Comparison of ENCODE assay signal across 10 cellular contexts in genomic region chr5:132778129-132778528, GRCh38. TPM values are rescaled to one million over a fixed set of nuclear protein-coding genes. Genes with fewer than 3 reads are reported as not detected.
DNase-seq lines count a peak whose midpoint lies in the region; ATAC-seq, FAIRE-seq and TF ChIP-seq lines count a peak whose summit lies in the region.
"Had no signal": no experiment of that assay in that cellular context is flagged by ENCODE, and none has a peak within 500 bp of the region (broad histone marks: within the 10 kb centered on the region; RNA-seq: fewer than 3 reads in every experiment).

No MANE protein-coding gene starts in this region.

- TF ChIP-seq POLR2A in GM12878 (IDR thresholded peaks at IDR 0.05; ENCODE audit: low read depth, low read length) (no peak), testis (IDR thresholded peaks at IDR 0.05) (no peak)

- in situ Hi-C loops in GM12878 (cut with MboI): no loop called here
- in situ Hi-C loops in ACHN (cut with HindIII; ENCODE audit: low pct_ligation_motif_present, low pct_unique_long_range_greater_than_20kb, low sequenced_read_pairs): no loop called here

- POLR2A ChIA-PET in GM12878 (lab: Charles Lee): interaction anchor here (0.5 to 7.2 kb wide), 11 partner anchors 12 to 114 kb away, joined by 3 to 56 read pairs (median 5); partner anchors contain the start of genes CCNI2 and KIF3A

- peaks cover 61% of the 10 kb centered on the region for H3K27me3 Mint-ChIP-seq in activated T-cell treated with anti-CD3 and anti-CD28 coated beads, Interleukin-2, amount 50 U/mL, for 72 hours (ENCODE audit: low read depth)
- H3K27me3 Mint-ChIP-seq in memory B cell: peaks cover 26% of the 10 kb centered on the region

- H2AFZ ChIP-seq in GM12878 (ENCODE audit: control insufficient read depth, low read depth, low read length): peak overlapping the region; percentile 97

- peak overlapping the region; percentile 43 to 89 for H3K4me3 Mint-ChIP-seq in activated T-cell treated with anti-CD3 and anti-CD28 coated beads, Interleukin-2, amount 50 U/mL, for 72 hours
- peak overlapping the region; percentile 84 for H3K4me3 Mint-ChIP-seq in memory B cell

- FAIRE-seq in GM12878 (lab: Jason Lieb, UNC): no peak
- no peak for FAIRE-seq in urothelium cell line (lab: Jason Lieb, UNC)

- H3K9ac ChIP-seq in GM12878 (ENCODE audit: control insufficient read depth, insufficient read depth, low read length): no peak overlapping the region

- H3K36me3 ChIP-seq in GM12878 (ENCODE audit: control insufficient read depth in 2 of 2, insufficient read depth in 2 of 2, low read length in 1 of 2) (no peaks in the 10 kb centered on the region), testis (ENCODE audit: low read depth, missing control alignments) (no peaks in the 10 kb centered on the region)

- no peak for ATAC-seq in activated T-cell treated with anti-CD3 and anti-CD28 coated beads, Interleukin-2, amount 50 U/mL, for 72 hours (replicated peaks in 1 of 2)
- no peak for ATAC-seq in GM12878
- ATAC-seq in memory B cell (ENCODE audit: low read depth): no peak

- TF ChIP-seq CTCF in GM12878 (IDR thresholded peaks at IDR 0.05 in 2 of 3, conservative IDR thresholded peaks at IDR 0.05 in 1 of 3; ENCODE audit: control insufficient read depth in 2 of 3, extremely low read depth in 1 of 3, insufficient read depth in 1 of 3, low read depth in 3 of 3, low read length in 3 of 3): no peak
- TF ChIP-seq CTCF in testis (IDR thresholded peaks at IDR 0.05): no peak

- peaks cover 0 to 2% of the 10 kb centered on the region in 2 donors for H3K36me3 Mint-ChIP-seq in activated T-cell treated with anti-CD3 and anti-CD28 coated beads, Interleukin-2, amount 50 U/mL, for 72 hours (ENCODE audit: insufficient read depth in 2 of 2)
- H3K36me3 Mint-ChIP-seq in memory B cell: no peaks in the 10 kb centered on the region

- RAD21 ChIA-PET in GM12878 (lab: Charles Lee; ENCODE audit: unreplicated experiment): interaction anchor here (1.2 to 2.5 kb wide), 6 partner anchors 24 to 115 kb away, joined by 3 to 9 read pairs (median 6); partner anchors contain the start of gene KIF3A

- CTCF ChIA-PET in GM12878 (lab: Yijun Ruan, JAX): interaction anchor here (0.6 to 1.7 kb wide), 8 partner anchors 22 to 76 kb away, joined by 3 to 7 read pairs (median 3); no protein-coding TSS in a partner anchor

- H3K27ac Mint-ChIP-seq in activated T-cell treated with anti-CD3 and anti-CD28 coated beads, Interleukin-2, amount 50 U/mL, for 72 hours: no peak overlapping the region
- H3K27ac Mint-ChIP-seq in memory B cell: no peak overlapping the region

- H3K9me3 Mint-ChIP-seq in activated T-cell treated with anti-CD3 and anti-CD28 coated beads, Interleukin-2, amount 50 U/mL, for 72 hours: no peaks in the 10 kb centered on the region
- H3K9me3 Mint-ChIP-seq in memory B cell: no peaks in the 10 kb centered on the region

- peak overlapping the region; percentile 83; the same call in 1 of the 2 replicates for H3K4me3 ChIP-seq in GM12878
- peak overlapping the region; percentile 75 to 82 for H3K4me3 ChIP-seq in testis

- SMC1A ChIA-PET in GM12878 (lab: Charles Lee; ENCODE audit: uncharacterized antibody, unreplicated experiment): interaction anchor here (0.9 to 7.5 kb wide), 8 partner anchors 16 to 90 kb away, joined by 3 to 88 read pairs (median 5); partner anchors contain the start of gene CCNI2

- H4K20me1 ChIP-seq in GM12878 (ENCODE audit: control insufficient read depth, insufficient read depth): no peaks in the 10 kb centered on the region

- TF ChIP-seq EP300 in GM12878 (IDR thresholded peaks at IDR 0.05; ENCODE audit: borderline replicate concordance in 1 of 2, control insufficient read depth in 1 of 2, low read depth in 2 of 2, low read length in 2 of 2): no peak

- H3K27me3 ChIP-seq in GM12878 (replicated peaks in 1 of 2; ENCODE audit: control insufficient read depth in 2 of 2, insufficient read depth in 2 of 2, low read length in 1 of 2) (no peaks in the 10 kb centered on the region), testis (no peaks in the 10 kb centered on the region)
- H3K27me3 ChIP-seq: body of pancreas had no signal

- no peak for TF ChIP-seq RAD21 in GM12878 (IDR thresholded peaks at IDR 0.05; ENCODE audit: insufficient read depth, low read depth, low read length)

- 88% methylated on average over 4 of the region's 4 CpGs for WGBS in GM12878 (ENCODE audit: insufficient coverage, insufficient replicate concordance, low lambda C conversion rate, missing lambda C conversion rate)
- 49 to 61% methylated on average over 4 of the region's 4 CpGs for WGBS in testis, 2 donors

- BruUV-seq in GM12878 (replicated peaks; lab: Mats Ljungman, UMichigan): no TSS peak

- H3K27ac ChIP-seq in GM12878 (ENCODE audit: control insufficient read depth, insufficient read depth) (no peak overlapping the region), testis (no peak overlapping the region)

- H3K4me1 ChIP-seq in GM12878 (ENCODE audit: control insufficient read depth, insufficient read depth, low read length): peaks cover 7% of the 10 kb centered on the region
- peaks cover 13% of the 10 kb centered on the region for H3K4me1 ChIP-seq in testis

- H3K4me2 ChIP-seq in GM12878 (ENCODE audit: control insufficient read depth, insufficient read depth): peak overlapping the region; percentile 90

- H3K9me3 ChIP-seq in GM12878 (replicated peaks; ENCODE audit: control insufficient read depth, insufficient read depth, low read length) (no peaks in the 10 kb centered on the region), testis (no peaks in the 10 kb centered on the region)
- H3K9me3 ChIP-seq: body of pancreas had no signal

- DNase-seq in activated T-cell treated with anti-CD3 and anti-CD28 coated beads, Interleukin-2, amount 50 U/mL, for 72 hours: no peak
- DNase-seq in activated T-cell treated with anti-CD3 and anti-CD28 coated beads for 4 hours (no peak), GM12878 (ENCODE audit: low read depth, low spot score) (no peak), memory B cell (ENCODE audit: low spot score in 2 of 2) (peak in 1 of 2 donors; percentile 3), testis (no peak), NAMALWA (ENCODE audit: low spot score) (no peak), urothelium cell line (ENCODE audit: low spot score) (no peak), ACHN (no peak)

- intact Hi-C loops in GM12878 (cut with micrococcal nuclease; ENCODE audit: unreplicated experiment): no loop called here
- intact Hi-C loops in testis (cut with DNase I; ENCODE audit: low total_unique reads): no loop called here

- H3K79me2 ChIP-seq in GM12878 (ENCODE audit: control insufficient read depth, insufficient read depth, low read length): peaks cover 9% of the 10 kb centered on the region

- peaks cover 13% of the 10 kb centered on the region for H3K4me1 Mint-ChIP-seq in activated T-cell treated with anti-CD3 and anti-CD28 coated beads, Interleukin-2, amount 50 U/mL, for 72 hours (ENCODE audit: low read depth)
- H3K4me1 Mint-ChIP-seq in memory B cell: peaks cover 8% of the 10 kb centered on the region

RNA-seq across cellular contexts. Expression of gene SEPTIN8, which starts 1.1 kb away (rescaled TPM):
- 10 to 100 TPM; 24.7 to 26.4 TPM for total RNA-seq in activated T-cell treated with anti-CD3 and anti-CD28 coated beads, Interleukin-2, amount 50 U/mL, for 72 hours
- 67.8 and 78.8 TPM in 2 replicates for total RNA-seq in GM12878 (2013; cell fraction: nucleolus; rRNA removed)
- 31.0 and 35.7 TPM in 2 replicates for total RNA-seq in GM12878 (2014; rRNA removed)
- 26.5 and 27.8 TPM in 2 replicates for total RNA-seq in GM12878 (2014; rRNA removed; fragmentation: Illumina TruSeq; extraction: Trizol)
- total RNA-seq in GM12878 (2021): 39.0 and 42.0 TPM in 2 replicates
- polyA plus RNA-seq in GM12878 (2011; ENCODE audit: low read depth): 15.1 TPM
- 82.7 and 96.1 TPM in 2 replicates for polyA plus RNA-seq in GM12878 (2011; rRNA removed)
- 74.2 and 76.3 TPM in 2 replicates for polyA plus RNA-seq in GM12878 (2011; cell fraction: cytosol; rRNA removed)
- polyA plus RNA-seq in GM12878 (2011; cell fraction: nucleus; rRNA removed): 197 and 245 TPM in 2 replicates
- polyA plus RNA-seq in GM12878 (2012): 21.8 and 26.7 TPM in 2 replicates
- 40.2 and 40.7 TPM in 2 replicates for polyA plus RNA-seq in GM12878 (2014; fragmentation: Illumina TruSeq; extraction: Trizol)
- 1 to 10 TPM; 6.1 to 7.6 TPM for polyA plus RNA-seq in GM12878 (2014; fragmentation: Nextera tagmentation; extraction: Ambion mirVana)
- polyA plus RNA-seq in GM12878 (2014; rRNA removed): 33.2 and 34.7 TPM in 2 replicates
- 10 to 100 TPM; 21.8 to 21.9 TPM for polyA plus RNA-seq in GM12878 (2016; fragmentation: Nextera tagmentation; extraction: Ambion mirVana)
- polyA minus RNA-seq in GM12878 (2011; rRNA and poly(A)+ RNA removed): 59.2 and 75.0 TPM in 2 replicates
- polyA minus RNA-seq in GM12878 (2011; cell fraction: cytosol; rRNA and poly(A)+ RNA removed): 23.0 and 24.1 TPM in 2 replicates
- 45.3 and 49.8 TPM in 2 replicates for polyA minus RNA-seq in GM12878 (2011; cell fraction: nucleus; rRNA and poly(A)+ RNA removed)
- 10 to 100 TPM; 12.4 to 13.9 TPM for total RNA-seq in testis
- polyA plus RNA-seq in testis (ENCODE audit: insufficient read depth, low read depth, low replicate concordance): 16.4 TPM

RNA-seq across cellular contexts. Expression of gene CCNI2, which starts 30.9 kb away (rescaled TPM):
- total RNA-seq in activated T-cell treated with anti-CD3 and anti-CD28 coated beads, Interleukin-2, amount 50 U/mL, for 72 hours: 1 to 10 TPM; 3.4 to 4.6 TPM
- 49.3 and 50.2 TPM in 2 replicates for total RNA-seq in GM12878 (2013; cell fraction: nucleolus; rRNA removed)
- total RNA-seq in GM12878 (2014; rRNA removed) (3.4 and 4.4 TPM in 2 replicates), GM12878 (2014; rRNA removed; fragmentation: Illumina TruSeq; extraction: Trizol) (2.2 and 3.1 TPM in 2 replicates), GM12878 (2021) (3.4 and 4.8 TPM in 2 replicates), testis (1 to 10 TPM; 2.7 to 4.5 TPM)
- polyA plus RNA-seq in GM12878 (2011; ENCODE audit: low read depth): 7.3 TPM
- polyA plus RNA-seq in GM12878 (2011; rRNA removed) (1.8 and 2.2 TPM in 2 replicates), GM12878 (2014; fragmentation: Illumina TruSeq; extraction: Trizol) (0.97 and 2.9 TPM in 2 replicates), GM12878 (2014; fragmentation: Nextera tagmentation; extraction: Ambion mirVana) (1 to 10 TPM; 3.1 to 8.0 TPM), GM12878 (2014; rRNA removed) (2.9 and 4.6 TPM in 2 replicates), GM12878 (2016; fragmentation: Nextera tagmentation; extraction: Ambion mirVana) (1 to 10 TPM; 2.7 to 3.6 TPM), testis (ENCODE audit: insufficient read depth, low read depth, low replicate concordance) (1.1 TPM)
- 1.3 and 1.4 TPM in 2 replicates for polyA plus RNA-seq in GM12878 (2011; cell fraction: cytosol; rRNA removed)
- 5.0 and 10.1 TPM in 2 replicates for polyA plus RNA-seq in GM12878 (2011; cell fraction: nucleus; rRNA removed)
- polyA plus RNA-seq in GM12878 (2012): 5.1 and 11.5 TPM in 2 replicates
- polyA minus RNA-seq in GM12878 (2011; rRNA and poly(A)+ RNA removed): 1.8 and 3.7 TPM in 2 replicates
- 0.67 TPM in 1 of 2 replicates, not detected in the other for polyA minus RNA-seq in GM12878 (2011; cell fraction: cytosol; rRNA and poly(A)+ RNA removed)
- polyA minus RNA-seq in GM12878 (2011; cell fraction: nucleus; rRNA and poly(A)+ RNA removed): 5.2 and 7.3 TPM in 2 replicates
- total RNA-seq: HT1080 had no signal

RNA-seq across cellular contexts. Expression of gene SOWAHA, which starts 35.0 kb away (rescaled TPM):
- total RNA-seq in activated T-cell treated with anti-CD3 and anti-CD28 coated beads, Interleukin-2, amount 50 U/mL, for 72 hours: not detected
- 0.22 and 0.35 TPM in 2 replicates for total RNA-seq in GM12878 (2013; cell fraction: nucleolus; rRNA removed)
- 0.05 TPM in 1 of 2 replicates, not detected in the other for total RNA-seq in GM12878 (2014; rRNA removed)
- 0.04 TPM in 1 of 2 replicates, not detected in the other for total RNA-seq in GM12878 (2014; rRNA removed; fragmentation: Illumina TruSeq; extraction: Trizol)
- total RNA-seq in GM12878 (2021): 0.10 TPM in 1 of 2 replicates, not detected in the other
- polyA plus RNA-seq in GM12878 (2011; ENCODE audit: low read depth): not detected
- 0.37 TPM in 2 replicates for polyA plus RNA-seq in GM12878 (2011; rRNA removed)
- 0.33 and 0.48 TPM in 2 replicates for polyA plus RNA-seq in GM12878 (2011; cell fraction: cytosol; rRNA removed)
- 0.34 and 0.63 TPM in 2 replicates for polyA plus RNA-seq in GM12878 (2011; cell fraction: nucleus; rRNA removed)
- 0.04 and 0.13 TPM in 2 replicates for polyA plus RNA-seq in GM12878 (2012)
- polyA plus RNA-seq in GM12878 (2014; fragmentation: Illumina TruSeq; extraction: Trizol): 0.04 and 0.10 TPM in 2 replicates
- polyA plus RNA-seq in GM12878 (2014; fragmentation: Nextera tagmentation; extraction: Ambion mirVana): under 1 TPM in 1 of 2 experiments, not detected in 1; 0.02 TPM
- polyA plus RNA-seq in GM12878 (2014; rRNA removed): 0.05 TPM in 1 of 2 replicates, not detected in the other
- polyA plus RNA-seq in GM12878 (2016; fragmentation: Nextera tagmentation; extraction: Ambion mirVana): not detected
- polyA minus RNA-seq in GM12878 (2011; rRNA and poly(A)+ RNA removed): 0.07 and 0.21 TPM in 2 replicates
- not detected in 2 replicates for polyA minus RNA-seq in GM12878 (2011; cell fraction: cytosol; rRNA and poly(A)+ RNA removed)
- polyA minus RNA-seq in GM12878 (2011; cell fraction: nucleus; rRNA and poly(A)+ RNA removed): 0.19 and 0.36 TPM in 2 replicates
- 1 to 10 TPM; 1.2 to 1.3 TPM for total RNA-seq in testis
- polyA plus RNA-seq in testis (ENCODE audit: insufficient read depth, low read depth, low replicate concordance): 0.46 TPM
- total RNA-seq: HT1080 had no signal

RNA-seq across cellular contexts. Expression of gene KIF3A, which starts 40.8 kb away (rescaled TPM):
- total RNA-seq in activated T-cell treated with anti-CD3 and anti-CD28 coated beads, Interleukin-2, amount 50 U/mL, for 72 hours: 10 to 100 TPM; 20.0 to 26.9 TPM
- 119 and 135 TPM in 2 replicates for total RNA-seq in GM12878 (2013; cell fraction: nucleolus; rRNA removed)
- total RNA-seq in GM12878 (2014; rRNA removed) (3.8 and 4.6 TPM in 2 replicates), GM12878 (2014; rRNA removed; fragmentation: Illumina TruSeq; extraction: Trizol) (12.3 and 14.9 TPM in 2 replicates), GM12878 (2021) (8.7 and 9.3 TPM in 2 replicates), testis (10 to 100 TPM; 30.8 to 38.6 TPM)
- 6.0 TPM for polyA plus RNA-seq in GM12878 (2011; ENCODE audit: low read depth)
- polyA plus RNA-seq in GM12878 (2011; rRNA removed) (36.5 and 65.9 TPM in 2 replicates), GM12878 (2014; fragmentation: Illumina TruSeq; extraction: Trizol) (10.7 and 14.1 TPM in 2 replicates), GM12878 (2014; fragmentation: Nextera tagmentation; extraction: Ambion mirVana) (1 to 10 TPM; 2.7 to 3.0 TPM), GM12878 (2014; rRNA removed) (4.7 and 6.7 TPM in 2 replicates), GM12878 (2016; fragmentation: Nextera tagmentation; extraction: Ambion mirVana) (10 to 100 TPM; 11.5 to 12.1 TPM), testis (ENCODE audit: insufficient read depth, low read depth, low replicate concordance) (23.2 TPM)
- polyA plus RNA-seq in GM12878 (2011; cell fraction: cytosol; rRNA removed): 7.9 and 8.7 TPM in 2 replicates
- polyA plus RNA-seq in GM12878 (2011; cell fraction: nucleus; rRNA removed): 26.7 and 28.1 TPM in 2 replicates
- polyA plus RNA-seq in GM12878 (2012): 6.3 and 8.3 TPM in 2 replicates
- 17.3 and 27.5 TPM in 2 replicates for polyA minus RNA-seq in GM12878 (2011; rRNA and poly(A)+ RNA removed)
- polyA minus RNA-seq in GM12878 (2011; cell fraction: cytosol; rRNA and poly(A)+ RNA removed): 9.1 and 10.0 TPM in 2 replicates
- 15.4 and 18.8 TPM in 2 replicates for polyA minus RNA-seq in GM12878 (2011; cell fraction: nucleus; rRNA and poly(A)+ RNA removed)

RNA-seq across cellular contexts. Expression of gene SHROOM1, which starts 52.3 kb away (rescaled TPM):
- total RNA-seq in activated T-cell treated with anti-CD3 and anti-CD28 coated beads, Interleukin-2, amount 50 U/mL, for 72 hours: 1 to 10 TPM; 1.1 to 2.1 TPM
- total RNA-seq in GM12878 (2013; cell fraction: nucleolus; rRNA removed): 6.1 and 11.9 TPM in 2 replicates
- 2.2 and 3.2 TPM in 2 replicates for total RNA-seq in GM12878 (2014; rRNA removed)
- total RNA-seq in GM12878 (2014; rRNA removed; fragmentation: Illumina TruSeq; extraction: Trizol): 0.94 and 1.3 TPM in 2 replicates
- 3.2 TPM in 2 replicates for total RNA-seq in GM12878 (2021)
- polyA plus RNA-seq in GM12878 (2011; ENCODE audit: low read depth): 0.83 TPM
- 3.2 and 3.5 TPM in 2 replicates for polyA plus RNA-seq in GM12878 (2011; rRNA removed)
- 2.5 and 3.9 TPM in 2 replicates for polyA plus RNA-seq in GM12878 (2011; cell fraction: cytosol; rRNA removed)
- 12.5 and 15.7 TPM in 2 replicates for polyA plus RNA-seq in GM12878 (2011; cell fraction: nucleus; rRNA removed)
- polyA plus RNA-seq in GM12878 (2012): 3.0 and 3.9 TPM in 2 replicates
- polyA plus RNA-seq in GM12878 (2014; fragmentation: Illumina TruSeq; extraction: Trizol): 0.52 and 1.7 TPM in 2 replicates
- under 1 TPM; 0.05 to 0.31 TPM for polyA plus RNA-seq in GM12878 (2014; fragmentation: Nextera tagmentation; extraction: Ambion mirVana)
- 2.8 and 3.9 TPM in 2 replicates for polyA plus RNA-seq in GM12878 (2014; rRNA removed)
- under 1 TPM; 0.82 to 0.83 TPM for polyA plus RNA-seq in GM12878 (2016; fragmentation: Nextera tagmentation; extraction: Ambion mirVana)
- polyA minus RNA-seq in GM12878 (2011; rRNA and poly(A)+ RNA removed): 2.8 and 7.9 TPM in 2 replicates
- polyA minus RNA-seq in GM12878 (2011; cell fraction: cytosol; rRNA and poly(A)+ RNA removed): 0.80 and 2.1 TPM in 2 replicates
- 4.2 and 5.3 TPM in 2 replicates for polyA minus RNA-seq in GM12878 (2011; cell fraction: nucleus; rRNA and poly(A)+ RNA removed)
- 1 to 10 TPM; 9.0 to 9.6 TPM for total RNA-seq in testis
- polyA plus RNA-seq in testis (ENCODE audit: insufficient read depth, low read depth, low replicate concordance): 2.1 TPM
